In the genomic region with DNA sequence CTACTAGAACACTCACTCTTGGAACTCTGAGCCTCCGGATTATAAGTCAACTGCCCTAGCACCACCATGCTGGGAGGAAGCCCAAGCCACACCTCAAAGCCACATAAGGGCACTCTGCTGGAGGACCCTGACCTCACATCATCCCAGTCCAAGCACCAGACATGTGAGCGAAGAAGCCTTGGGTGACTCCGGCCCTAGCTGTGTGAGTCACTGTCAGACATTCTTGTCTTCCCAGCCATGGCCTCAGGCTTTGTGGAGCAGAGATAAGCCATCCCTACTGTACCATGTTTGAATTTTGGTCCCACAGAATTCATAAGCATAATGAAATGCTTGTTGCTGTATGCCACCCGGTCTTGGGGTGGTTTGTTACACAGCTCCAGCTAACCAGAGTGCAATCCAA, we compare ENCODE assay signal across 21 cellular contexts.
"Had no signal": no experiment of that assay in that cellular context is flagged by ENCODE, and none has a peak within 500 bp of the region (broad histone marks: within the 10 kb centered on the region; RNA-seq: fewer than 3 reads in every experiment).

No MANE protein-coding gene starts in this region.

- H2AFZ ChIP-seq: neural progenitor cell had no signal

- H3K36me3 ChIP-seq: gastrocnemius medialis, left ventricle myocardium inferior, lower lobe of right lung, neural progenitor cell, ovary, right atrium auricular region, stomach, thoracic aorta, transverse colon had no signal

- H3K9ac ChIP-seq: neural progenitor cell had no signal

- H3K4me1 ChIP-seq: gastrocnemius medialis, left ventricle myocardium inferior, lower lobe of right lung, neural progenitor cell, right atrium auricular region, stomach, transverse colon had no signal

- H3K4me2 ChIP-seq: neural progenitor cell, smooth muscle cell had no signal

- DNase-seq: cortex of kidney; dorsolateral prefrontal cortex; effector CD8-positive, alpha-beta T cell; gastrocnemius medialis; glutamatergic neuron; left cardiac atrium; left ventricle myocardium inferior; lower lobe of right lung; nucleus accumbens; ovary; stimulated activated CD4-positive, alpha-beta T cell treated with anti-CD3 and anti-CD28 coated beads, Interleukin-4, amount 100 ng/mL, for 1 hour; stimulated activated CD8-positive, alpha-beta memory T cell treated with anti-CD3 and anti-CD28 coated beads, Interleukin-4, amount 100 ng/mL, for 48 hours; stomach; substantia nigra; transverse colon had no signal

- H3K27ac ChIP-seq: dorsolateral prefrontal cortex, gastrocnemius medialis, left ventricle myocardium inferior, lower lobe of right lung, neural progenitor cell, ovary, right atrium auricular region, stomach, thoracic aorta, transverse colon had no signal

- H3K27me3 ChIP-seq: ovary, right atrium auricular region, transverse colon had no signal

- H3K4me3 ChIP-seq: dorsolateral prefrontal cortex, gastrocnemius medialis, left ventricle myocardium inferior, lower lobe of right lung, neural progenitor cell, ovary, right atrium auricular region, smooth muscle cell, stomach, thoracic aorta, transverse colon had no signal

- ATAC-seq: gastrocnemius medialis; left cardiac atrium; lower lobe of right lung; natural killer cell treated with Interleukin-12 subunit alpha and Interleukin-12 subunit beta and Interleukin-15 and Interleukin-18, amount 100 ng/mL, for 72 hours; stimulated activated memory B cell treated with anti-CD40 and anti-IgM and Interleukin-4, amounts not matched to agents 10 μg/mL and 1 μg/mL and 100 μg/mL, for 72 hours had no signal

- H3K9me3 ChIP-seq: gastrocnemius medialis, left ventricle myocardium inferior, lower lobe of right lung, ovary, right atrium auricular region, thoracic aorta, transverse colon had no signal
